Comparison of ENCODE assay signal across 18 cellular contexts in genomic region chr6:85275338-85275985, GRCh38.
DNase-seq lines count a peak whose midpoint lies in the region; ATAC-seq, FAIRE-seq and TF ChIP-seq lines count a peak whose summit lies in the region.
"Had no signal": no experiment of that assay in that cellular context is flagged by ENCODE, and none has a peak within 500 bp of the region (broad histone marks: within the 10 kb centered on the region; RNA-seq: fewer than 3 reads in every experiment).

No MANE protein-coding gene starts in this region.

- H4K8ac ChIP-seq in mesendoderm (ENCODE audit: low read depth, low read length) = no peak overlapping the region

- H3K27ac Mint-ChIP-seq in activated T-helper 2 cell treated with anti-CD3 and anti-CD28 coated beads, Interferon-gamma antibody, Interleukin-2, Interleukin-4, amounts not matched to agents 10 μg/mL and 5 μg/mL and 100 μg/mL, durations not matched to agents 14 hours and 24 hours and 36 hours = no peak overlapping the region
- H3K27ac Mint-ChIP-seq: CD4-positive, alpha-beta memory T cell; GM23338; H9; HFFc6 had no signal

- H3K4ac ChIP-seq in mesendoderm (ENCODE audit: low read depth, low read length) = no peak overlapping the region

- peaks cover 4% of the 10 kb centered on the region for H3K9me3 Mint-ChIP-seq in activated T-helper 2 cell treated with anti-CD3 and anti-CD28 coated beads, Interferon-gamma antibody, Interleukin-2, Interleukin-4, amounts not matched to agents 10 μg/mL and 5 μg/mL and 100 μg/mL, durations not matched to agents 14 hours and 24 hours and 36 hours
- H3K9me3 Mint-ChIP-seq: HFFc6 had no signal

- no peak overlapping the region for H2BK5ac ChIP-seq in mesendoderm (ENCODE audit: low read length)

- intact Hi-C loops in endothelial cell of umbilical vein (cut with micrococcal nuclease) = no loop called here
- intact Hi-C loops in activated T-helper 2 cell treated with anti-CD3 and anti-CD28 coated beads, Interferon-gamma antibody, Interleukin-2, Interleukin-4, amounts not matched to agents 10 μg/mL and 5 μg/mL and 100 μg/mL, durations not matched to agents 14 hours and 24 hours and 36 hours (cut with micrococcal nuclease) = no loop called here

- H3K4me1 ChIP-seq in endothelial cell of umbilical vein (ENCODE audit: control insufficient read depth, extremely low read depth, insufficient read depth, low read length) (no peaks in the 10 kb centered on the region), mesendoderm (ENCODE audit: control insufficient read depth, low read depth, low read length) (no peaks in the 10 kb centered on the region)

- H4K5ac ChIP-seq in mesendoderm (ENCODE audit: low read length) = no peak overlapping the region

- H2AFZ ChIP-seq in endothelial cell of umbilical vein (ENCODE audit: low read depth, low read length) = no peak overlapping the region
- H2AFZ ChIP-seq: GM23338 had no signal

- H3K4me1 Mint-ChIP-seq in activated T-helper 2 cell treated with anti-CD3 and anti-CD28 coated beads, Interferon-gamma antibody, Interleukin-2, Interleukin-4, amounts not matched to agents 10 μg/mL and 5 μg/mL and 100 μg/mL, durations not matched to agents 14 hours and 24 hours and 36 hours (ENCODE audit: low read depth) = no peaks in the 10 kb centered on the region
- H3K4me1 Mint-ChIP-seq: CD4-positive, alpha-beta memory T cell; GM23338; H9 had no signal

- no peaks in the 10 kb centered on the region for H3K9me1 ChIP-seq in endothelial cell of umbilical vein (replicated peaks; ENCODE audit: control insufficient read depth, extremely low read depth, insufficient read depth, low read length)

- H3K79me1 ChIP-seq in mesendoderm (ENCODE audit: low read length) = no peaks in the 10 kb centered on the region

- H3K79me2 ChIP-seq in endothelial cell of umbilical vein (ENCODE audit: control insufficient read depth, insufficient read depth, low read length) (no peaks in the 10 kb centered on the region), mesendoderm (ENCODE audit: control insufficient read depth, insufficient read depth, low read length) (no peaks in the 10 kb centered on the region)

- H3K9ac ChIP-seq in endothelial cell of umbilical vein (replicated peaks; ENCODE audit: extremely low read depth, insufficient read depth, low read length) (no peak overlapping the region), mesendoderm (ENCODE audit: low read length) (no peak overlapping the region)

- POLR2A ChIA-PET in endothelial cell of umbilical vein (lab: Charles Lee) = no interaction called here

- no CpG with 5 or more reads among the region's 6 CpGs for WGBS in mesendoderm (ENCODE audit: extremely low coverage, insufficient coverage, low lambda C conversion rate)

- TF ChIP-seq POLR2A in endothelial cell of umbilical vein (IDR thresholded peaks at IDR 0.05; ENCODE audit: low read depth, low read length) = no peak

- no TSS peak for BruUV-seq in endothelial cell of umbilical vein (replicated peaks; lab: Mats Ljungman, UMichigan)

- H3K56ac ChIP-seq in mesendoderm (ENCODE audit: low read length) = no peak overlapping the region

- H2AK5ac ChIP-seq in mesendoderm (ENCODE audit: low read length) = no peak overlapping the region

- H3K36me3 ChIP-seq in endothelial cell of umbilical vein (ENCODE audit: control insufficient read depth in 2 of 2, extremely low read depth in 1 of 2, insufficient read depth in 2 of 2, low read length in 2 of 2) (no peaks in the 10 kb centered on the region), mesendoderm (ENCODE audit: control insufficient read depth, insufficient read depth, low read length) (no peaks in the 10 kb centered on the region)

- H3K18ac ChIP-seq in mesendoderm (ENCODE audit: low read length) = no peak overlapping the region

- no peak for TF ChIP-seq CTCF in endothelial cell of umbilical vein (IDR thresholded peaks at IDR 0.05; ENCODE audit: extremely low read depth in 1 of 2, insufficient read depth in 1 of 2, low read depth in 1 of 2, low read length in 2 of 2)

- CTCF ChIA-PET in endothelial cell of umbilical vein (lab: Charles Lee) = no interaction called here

- ATAC-seq in GM18870 (IDR thresholded peaks at IDR 0.05; ENCODE audit: unreplicated experiment) (peak; percentile 66), HG03432 (IDR thresholded peaks at IDR 0.05; ENCODE audit: unreplicated experiment) (peak; percentile 58), GM21529 (IDR thresholded peaks at IDR 0.05; ENCODE audit: unreplicated experiment) (no peak)
- ATAC-seq: GM23338, HCT116 had no signal

- H3K36me3 Mint-ChIP-seq in activated T-helper 2 cell treated with anti-CD3 and anti-CD28 coated beads, Interferon-gamma antibody, Interleukin-2, Interleukin-4, amounts not matched to agents 10 μg/mL and 5 μg/mL and 100 μg/mL, durations not matched to agents 14 hours and 24 hours and 36 hours (ENCODE audit: low read depth) = no peaks in the 10 kb centered on the region
- H3K36me3 Mint-ChIP-seq: CD4-positive, alpha-beta memory T cell had no signal

- no peaks in the 10 kb centered on the region for H3K9me3 ChIP-seq in endothelial cell of umbilical vein (replicated peaks; ENCODE audit: control insufficient read depth, insufficient read depth, low read length)

- FAIRE-seq in GM19239 (lab: Jason Lieb, UNC) = peak; percentile 37
- peak; percentile 8 for FAIRE-seq in endothelial cell of umbilical vein (lab: Jason Lieb, UNC)
- FAIRE-seq: G401.6 had no signal

- no peak overlapping the region for H2BK120ac ChIP-seq in mesendoderm (ENCODE audit: low read depth, low read length)

- H3K4me2 ChIP-seq in endothelial cell of umbilical vein (ENCODE audit: insufficient read depth, low read length) = no peak overlapping the region
- no peak overlapping the region for H3K4me2 ChIP-seq in mesendoderm (ENCODE audit: low read length)
- H3K4me2 ChIP-seq: GM23338 had no signal

- H3K27me3 ChIP-seq in endothelial cell of umbilical vein (ENCODE audit: control insufficient read depth in 2 of 2, insufficient read depth in 2 of 2, low read length in 2 of 2) = no peaks in the 10 kb centered on the region
- no peaks in the 10 kb centered on the region for H3K27me3 ChIP-seq in mesendoderm (ENCODE audit: insufficient read depth, low read length, poor library complexity)

- no peaks in the 10 kb centered on the region for H4K20me1 ChIP-seq in endothelial cell of umbilical vein (replicated peaks; ENCODE audit: control insufficient read depth, extremely low read depth, insufficient read depth, low read length)

- H3K27ac ChIP-seq in endothelial cell of umbilical vein (ENCODE audit: insufficient read depth, low read depth, low read length) (no peak overlapping the region), mesendoderm (ENCODE audit: low read depth, low read length) (no peak overlapping the region)

- no peak overlapping the region for H3K23ac ChIP-seq in mesendoderm (ENCODE audit: low read length)

- dilution Hi-C loops in endothelial cell of umbilical vein (cut with MboI; ENCODE audit: extremely low pct_ligation_motif_present, low sequenced_read_pairs) = no loop called here

- no peak overlapping the region for H3K4me3 Mint-ChIP-seq in activated T-helper 2 cell treated with anti-CD3 and anti-CD28 coated beads, Interferon-gamma antibody, Interleukin-2, Interleukin-4, amounts not matched to agents 10 μg/mL and 5 μg/mL and 100 μg/mL, durations not matched to agents 14 hours and 24 hours and 36 hours (ENCODE audit: low read depth)
- H3K4me3 Mint-ChIP-seq: CD4-positive, alpha-beta memory T cell; GM23338; H9; HFFc6 had no signal

- no peak overlapping the region for H2BK15ac ChIP-seq in mesendoderm (replicated peaks; ENCODE audit: low read depth)

- H3K4me3 ChIP-seq in endothelial cell of umbilical vein (replicated peaks in 1 of 3; ENCODE audit: insufficient read depth in 1 of 3, low read depth in 1 of 3, low read length in 3 of 3) (no peak overlapping the region), mesendoderm (ENCODE audit: low read length) (no peak overlapping the region)
- H3K4me3 ChIP-seq: GM23338 had no signal

- DNase-seq in GM19239 (ENCODE audit: insufficient read length, low spot score) = no peak
- no peak for DNase-seq in endothelial cell of umbilical vein (ENCODE audit: low read depth, low spot score)
- DNase-seq in activated T-helper 2 cell treated with anti-CD3 and anti-CD28 coated beads, Interferon-gamma antibody, Interleukin-2, Interleukin-4, amounts not matched to agents 10 μg/mL and 5 μg/mL and 100 μg/mL, durations not matched to agents 14 hours and 24 hours and 36 hours (ENCODE audit: low spot score) = no peak
- no peak for DNase-seq in mesendoderm
- DNase-seq: C1 segment of cervical spinal cord; Calu3; CD4-positive, alpha-beta memory T cell; COR-L47; DMS53; DND-41; H9; HFFc6 had no signal

- no peaks in the 10 kb centered on the region for H3K27me3 Mint-ChIP-seq in activated T-helper 2 cell treated with anti-CD3 and anti-CD28 coated beads, Interferon-gamma antibody, Interleukin-2, Interleukin-4, amounts not matched to agents 10 μg/mL and 5 μg/mL and 100 μg/mL, durations not matched to agents 14 hours and 24 hours and 36 hours (ENCODE audit: low read depth)
- H3K27me3 Mint-ChIP-seq: CD4-positive, alpha-beta memory T cell had no signal

TF ChIP-seq in endothelial cell of umbilical vein, 7 proteins besides CTCF, POLR2A, EP300 and RAD21:
- TF ChIP-seq FOS (IDR thresholded peaks at IDR 0.05; ENCODE audit: borderline replicate concordance, insufficient read depth, low read length) (no peak), MYC (IDR thresholded peaks at IDR 0.05; ENCODE audit: low read depth, low read length) (no peak), GATA2 (IDR thresholded peaks at IDR 0.05; ENCODE audit: insufficient read depth, insufficient read length, low read depth, low read length) (no peak), POLR2AphosphoS5 (IDR thresholded peaks at IDR 0.05; ENCODE audit: insufficient read depth, low read depth, low read length) (no peak), JUN (IDR thresholded peaks at IDR 0.05; ENCODE audit: borderline replicate concordance, insufficient read depth, insufficient read length, low read depth) (no peak), MAX (IDR thresholded peaks at IDR 0.05; ENCODE audit: insufficient read depth, insufficient read length) (no peak), EZH2 (IDR thresholded peaks at IDR 0.05; ENCODE audit: borderline replicate concordance, low read depth, low read length, severe bottlenecking) (no peak)
